ENCODE assay signal across 1 cellular context in genomic region chr6:15246217-15247211, GRCh38.
TF ChIP-seq lines count a peak whose summit lies in the region.

No MANE protein-coding gene starts in this region.

TF ChIP-seq in K562, 482 proteins besides CTCF, POLR2A, EP300 and RAD21 (continued from another document and continues in another):
- TF ChIP-seq, protein P1, sequence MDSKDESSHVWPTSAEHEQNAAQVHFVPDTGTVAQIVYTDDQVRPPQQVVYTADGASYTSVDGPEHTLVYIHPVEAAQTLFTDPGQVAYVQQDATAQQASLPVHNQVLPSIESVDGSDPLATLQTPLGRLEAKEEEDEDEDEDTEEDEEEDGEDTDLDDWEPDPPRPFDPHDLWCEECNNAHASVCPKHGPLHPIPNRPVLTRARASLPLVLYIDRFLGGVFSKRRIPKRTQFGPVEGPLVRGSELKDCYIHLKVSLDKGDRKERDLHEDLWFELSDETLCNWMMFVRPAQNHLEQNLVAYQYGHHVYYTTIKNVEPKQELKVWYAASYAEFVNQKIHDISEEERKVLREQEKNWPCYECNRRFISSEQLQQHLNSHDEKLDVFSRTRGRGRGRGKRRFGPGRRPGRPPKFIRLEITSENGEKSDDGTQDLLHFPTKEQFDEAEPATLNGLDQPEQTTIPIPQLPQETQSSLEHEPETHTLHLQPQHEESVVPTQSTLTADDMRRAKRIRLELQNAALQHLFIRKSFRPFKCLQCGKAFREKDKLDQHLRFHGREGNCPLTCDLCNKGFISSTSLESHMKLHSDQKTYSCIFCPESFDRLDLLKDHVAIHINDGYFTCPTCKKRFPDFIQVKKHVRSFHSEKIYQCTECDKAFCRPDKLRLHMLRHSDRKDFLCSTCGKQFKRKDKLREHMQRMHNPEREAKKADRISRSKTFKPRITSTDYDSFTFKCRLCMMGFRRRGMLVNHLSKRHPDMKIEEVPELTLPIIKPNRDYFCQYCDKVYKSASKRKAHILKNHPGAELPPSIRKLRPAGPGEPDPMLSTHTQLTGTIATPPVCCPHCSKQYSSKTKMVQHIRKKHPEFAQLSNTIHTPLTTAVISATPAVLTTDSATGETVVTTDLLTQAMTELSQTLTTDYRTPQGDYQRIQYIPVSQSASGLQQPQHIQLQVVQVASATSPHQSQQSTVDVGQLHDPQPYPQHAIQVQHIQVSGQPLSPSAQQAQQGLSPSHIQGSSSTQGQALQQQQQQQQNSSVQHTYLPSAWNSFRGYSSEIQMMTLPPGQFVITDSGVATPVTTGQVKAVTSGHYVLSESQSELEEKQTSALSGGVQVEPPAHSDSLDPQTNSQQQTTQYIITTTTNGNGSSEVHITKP (IDR thresholded peaks at IDR 0.05; ENCODE audit: partially characterized antibody): no peak
- TF ChIP-seq ELK1 (CRISPR knock-in tag; IDR thresholded peaks at IDR 0.05): no peak
- TF ChIP-seq, protein P2, sequence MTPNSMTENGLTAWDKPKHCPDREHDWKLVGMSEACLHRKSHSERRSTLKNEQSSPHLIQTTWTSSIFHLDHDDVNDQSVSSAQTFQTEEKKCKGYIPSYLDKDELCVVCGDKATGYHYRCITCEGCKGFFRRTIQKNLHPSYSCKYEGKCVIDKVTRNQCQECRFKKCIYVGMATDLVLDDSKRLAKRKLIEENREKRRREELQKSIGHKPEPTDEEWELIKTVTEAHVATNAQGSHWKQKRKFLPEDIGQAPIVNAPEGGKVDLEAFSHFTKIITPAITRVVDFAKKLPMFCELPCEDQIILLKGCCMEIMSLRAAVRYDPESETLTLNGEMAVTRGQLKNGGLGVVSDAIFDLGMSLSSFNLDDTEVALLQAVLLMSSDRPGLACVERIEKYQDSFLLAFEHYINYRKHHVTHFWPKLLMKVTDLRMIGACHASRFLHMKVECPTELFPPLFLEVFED (CRISPR knock-in tag; conservative IDR thresholded peaks at IDR 0.05): no peak
- no peak for TF ChIP-seq ID3 (CRISPR knock-in tag; IDR thresholded peaks at IDR 0.05)
- no peak for TF ChIP-seq ID3 (tag; IDR thresholded peaks at IDR 0.05)
- no peak for TF ChIP-seq FOXP1 (CRISPR knock-in tag; IDR thresholded peaks at IDR 0.05)
- TF ChIP-seq ZNF282 (CRISPR knock-in tag; IDR thresholded peaks at IDR 0.05): no peak
- no peak for TF ChIP-seq ZNF518B (CRISPR knock-in tag; IDR thresholded peaks at IDR 0.05)
- peak; percentile 47; the same call in 1 of the 2 replicates for TF ChIP-seq KHSRP (IDR thresholded peaks at IDR 0.05)
- no peak for TF ChIP-seq JUN (IDR thresholded peaks at IDR 0.05; ENCODE audit: borderline replicate concordance, low read depth, low read length)
- TF ChIP-seq JUN (CRISPR knock-in tag; IDR thresholded peaks at IDR 0.05; ENCODE audit: borderline replicate concordance): no peak
- TF ChIP-seq WHSC1 (IDR thresholded peaks at IDR 0.05; ENCODE audit: low read length): no peak
- TF ChIP-seq ELF2 (CRISPR knock-in tag; IDR thresholded peaks at IDR 0.05): no peak
- TF ChIP-seq KAT8 (IDR thresholded peaks at IDR 0.05; ENCODE audit: low read depth): no peak
- TF ChIP-seq, protein P3, sequence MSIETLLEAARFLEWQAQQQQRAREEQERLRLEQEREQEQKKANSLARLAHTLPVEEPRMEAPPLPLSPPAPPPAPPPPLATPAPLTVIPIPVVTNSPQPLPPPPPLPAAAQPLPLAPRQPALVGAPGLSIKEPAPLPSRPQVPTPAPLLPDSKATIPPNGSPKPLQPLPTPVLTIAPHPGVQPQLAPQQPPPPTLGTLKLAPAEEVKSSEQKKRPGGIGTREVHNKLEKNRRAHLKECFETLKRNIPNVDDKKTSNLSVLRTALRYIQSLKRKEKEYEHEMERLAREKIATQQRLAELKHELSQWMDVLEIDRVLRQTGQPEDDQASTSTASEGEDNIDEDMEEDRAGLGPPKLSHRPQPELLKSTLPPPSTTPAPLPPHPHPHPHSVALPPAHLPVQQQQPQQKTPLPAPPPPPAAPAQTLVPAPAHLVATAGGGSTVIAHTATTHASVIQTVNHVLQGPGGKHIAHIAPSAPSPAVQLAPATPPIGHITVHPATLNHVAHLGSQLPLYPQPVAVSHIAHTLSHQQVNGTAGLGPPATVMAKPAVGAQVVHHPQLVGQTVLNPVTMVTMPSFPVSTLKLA (conservative IDR thresholded peaks at IDR 0.05): peak in 1 of 2 experiments; percentile 29; a peak in 2 of 4 replicates
- no peak for TF ChIP-seq MIER1 (IDR thresholded peaks at IDR 0.05; ENCODE audit: low read depth)
- TF ChIP-seq SREBF1 (IDR thresholded peaks at IDR 0.05; ENCODE audit: borderline replicate concordance, low read depth, low read length): no peak
- TF ChIP-seq NR4A1 (CRISPR knock-in tag; IDR thresholded peaks at IDR 0.05): no peak
- TF ChIP-seq NR4A1 (tag; IDR thresholded peaks at IDR 0.05): no peak
- TF ChIP-seq, protein P4, sequence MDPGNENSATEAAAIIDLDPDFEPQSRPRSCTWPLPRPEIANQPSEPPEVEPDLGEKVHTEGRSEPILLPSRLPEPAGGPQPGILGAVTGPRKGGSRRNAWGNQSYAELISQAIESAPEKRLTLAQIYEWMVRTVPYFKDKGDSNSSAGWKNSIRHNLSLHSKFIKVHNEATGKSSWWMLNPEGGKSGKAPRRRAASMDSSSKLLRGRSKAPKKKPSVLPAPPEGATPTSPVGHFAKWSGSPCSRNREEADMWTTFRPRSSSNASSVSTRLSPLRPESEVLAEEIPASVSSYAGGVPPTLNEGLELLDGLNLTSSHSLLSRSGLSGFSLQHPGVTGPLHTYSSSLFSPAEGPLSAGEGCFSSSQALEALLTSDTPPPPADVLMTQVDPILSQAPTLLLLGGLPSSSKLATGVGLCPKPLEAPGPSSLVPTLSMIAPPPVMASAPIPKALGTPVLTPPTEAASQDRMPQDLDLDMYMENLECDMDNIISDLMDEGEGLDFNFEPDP (CRISPR knock-in tag; IDR thresholded peaks at IDR 0.05): no peak
- TF ChIP-seq, protein P5, sequence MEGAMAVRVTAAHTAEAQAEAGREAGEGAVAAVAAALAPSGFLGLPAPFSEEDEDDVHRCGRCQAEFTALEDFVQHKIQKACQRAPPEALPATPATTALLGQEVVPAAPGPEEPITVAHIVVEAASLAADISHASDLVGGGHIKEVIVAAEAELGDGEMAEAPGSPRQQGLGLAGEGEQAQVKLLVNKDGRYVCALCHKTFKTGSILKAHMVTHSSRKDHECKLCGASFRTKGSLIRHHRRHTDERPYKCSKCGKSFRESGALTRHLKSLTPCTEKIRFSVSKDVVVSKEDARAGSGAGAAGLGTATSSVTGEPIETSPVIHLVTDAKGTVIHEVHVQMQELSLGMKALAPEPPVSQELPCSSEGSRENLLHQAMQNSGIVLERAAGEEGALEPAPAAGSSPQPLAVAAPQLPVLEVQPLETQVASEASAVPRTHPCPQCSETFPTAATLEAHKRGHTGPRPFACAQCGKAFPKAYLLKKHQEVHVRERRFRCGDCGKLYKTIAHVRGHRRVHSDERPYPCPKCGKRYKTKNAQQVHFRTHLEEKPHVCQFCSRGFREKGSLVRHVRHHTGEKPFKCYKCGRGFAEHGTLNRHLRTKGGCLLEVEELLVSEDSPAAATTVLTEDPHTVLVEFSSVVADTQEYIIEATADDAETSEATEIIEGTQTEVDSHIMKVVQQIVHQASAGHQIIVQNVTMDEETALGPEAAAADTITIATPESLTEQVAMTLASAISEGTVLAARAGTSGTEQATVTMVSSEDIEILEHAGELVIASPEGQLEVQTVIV (CRISPR knock-in tag; IDR thresholded peaks at IDR 0.05; ENCODE audit: borderline replicate concordance): no peak
- TF ChIP-seq SLC30A9 (CRISPR knock-in tag; IDR thresholded peaks at IDR 0.05): no peak
- no peak for TF ChIP-seq PRPF4 (IDR thresholded peaks at IDR 0.05; ENCODE audit: insufficient read depth, low read depth, low read length, poor library complexity, severe bottlenecking)
- no peak for TF ChIP-seq STAG1 (CRISPR knock-in tag; IDR thresholded peaks at IDR 0.05; ENCODE audit: borderline replicate concordance)
- no peak for TF ChIP-seq MCM3 (IDR thresholded peaks at IDR 0.05)
- no peak for TF ChIP-seq BCL6 (CRISPR knock-in tag; IDR thresholded peaks at IDR 0.05)
- 0 out of 2 replicates have a peak, but pooled peaks have one; percentile 6 for TF ChIP-seq NFE2 (IDR thresholded peaks at IDR 0.05; ENCODE audit: low read depth)
- TF ChIP-seq TRIM24 (IDR thresholded peaks at IDR 0.05): no peak
- TF ChIP-seq ZEB2 (IDR thresholded peaks at IDR 0.05): no peak
- TF ChIP-seq, protein P6, sequence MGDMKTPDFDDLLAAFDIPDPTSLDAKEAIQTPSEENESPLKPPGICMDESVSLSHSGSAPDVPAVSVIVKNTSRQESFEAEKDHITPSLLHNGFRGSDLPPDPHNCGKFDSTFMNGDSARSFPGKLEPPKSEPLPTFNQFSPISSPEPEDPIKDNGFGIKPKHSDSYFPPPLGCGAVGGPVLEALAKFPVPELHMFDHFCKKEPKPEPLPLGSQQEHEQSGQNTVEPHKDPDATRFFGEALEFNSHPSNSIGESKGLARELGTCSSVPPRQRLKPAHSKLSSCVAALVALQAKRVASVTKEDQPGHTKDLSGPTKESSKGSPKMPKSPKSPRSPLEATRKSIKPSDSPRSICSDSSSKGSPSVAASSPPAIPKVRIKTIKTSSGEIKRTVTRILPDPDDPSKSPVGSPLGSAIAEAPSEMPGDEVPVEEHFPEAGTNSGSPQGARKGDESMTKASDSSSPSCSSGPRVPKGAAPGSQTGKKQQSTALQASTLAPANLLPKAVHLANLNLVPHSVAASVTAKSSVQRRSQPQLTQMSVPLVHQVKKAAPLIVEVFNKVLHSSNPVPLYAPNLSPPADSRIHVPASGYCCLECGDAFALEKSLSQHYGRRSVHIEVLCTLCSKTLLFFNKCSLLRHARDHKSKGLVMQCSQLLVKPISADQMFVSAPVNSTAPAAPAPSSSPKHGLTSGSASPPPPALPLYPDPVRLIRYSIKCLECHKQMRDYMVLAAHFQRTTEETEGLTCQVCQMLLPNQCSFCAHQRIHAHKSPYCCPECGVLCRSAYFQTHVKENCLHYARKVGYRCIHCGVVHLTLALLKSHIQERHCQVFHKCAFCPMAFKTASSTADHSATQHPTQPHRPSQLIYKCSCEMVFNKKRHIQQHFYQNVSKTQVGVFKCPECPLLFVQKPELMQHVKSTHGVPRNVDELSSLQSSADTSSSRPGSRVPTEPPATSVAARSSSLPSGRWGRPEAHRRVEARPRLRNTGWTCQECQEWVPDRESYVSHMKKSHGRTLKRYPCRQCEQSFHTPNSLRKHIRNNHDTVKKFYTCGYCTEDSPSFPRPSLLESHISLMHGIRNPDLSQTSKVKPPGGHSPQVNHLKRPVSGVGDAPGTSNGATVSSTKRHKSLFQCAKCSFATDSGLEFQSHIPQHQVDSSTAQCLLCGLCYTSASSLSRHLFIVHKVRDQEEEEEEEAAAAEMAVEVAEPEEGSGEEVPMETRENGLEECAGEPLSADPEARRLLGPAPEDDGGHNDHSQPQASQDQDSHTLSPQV (IDR thresholded peaks at IDR 0.05): no peak
- no peak for TF ChIP-seq KLF10 (CRISPR knock-in tag; IDR thresholded peaks at IDR 0.05)
- no peak for TF ChIP-seq TBP (optimal IDR thresholded peaks at IDR 0.05; ENCODE audit: low read depth, low read length)
- TF ChIP-seq, protein P7, sequence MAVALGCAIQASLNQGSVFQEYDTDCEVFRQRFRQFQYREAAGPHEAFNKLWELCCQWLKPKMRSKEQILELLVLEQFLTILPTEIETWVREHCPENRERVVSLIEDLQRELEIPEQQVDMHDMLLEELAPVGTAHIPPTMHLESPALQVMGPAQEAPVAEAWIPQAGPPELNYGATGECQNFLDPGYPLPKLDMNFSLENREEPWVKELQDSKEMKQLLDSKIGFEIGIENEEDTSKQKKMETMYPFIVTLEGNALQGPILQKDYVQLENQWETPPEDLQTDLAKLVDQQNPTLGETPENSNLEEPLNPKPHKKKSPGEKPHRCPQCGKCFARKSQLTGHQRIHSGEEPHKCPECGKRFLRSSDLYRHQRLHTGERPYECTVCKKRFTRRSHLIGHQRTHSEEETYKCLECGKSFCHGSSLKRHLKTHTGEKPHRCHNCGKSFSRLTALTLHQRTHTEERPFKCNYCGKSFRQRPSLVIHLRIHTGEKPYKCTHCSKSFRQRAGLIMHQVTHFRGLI (CRISPR knock-in tag; IDR thresholded peaks at IDR 0.05): no peak
- TF ChIP-seq U2AF1 (optimal IDR thresholded peaks at IDR 0.05; ENCODE audit: low read depth, low read length): no peak
- TF ChIP-seq, protein P8, sequence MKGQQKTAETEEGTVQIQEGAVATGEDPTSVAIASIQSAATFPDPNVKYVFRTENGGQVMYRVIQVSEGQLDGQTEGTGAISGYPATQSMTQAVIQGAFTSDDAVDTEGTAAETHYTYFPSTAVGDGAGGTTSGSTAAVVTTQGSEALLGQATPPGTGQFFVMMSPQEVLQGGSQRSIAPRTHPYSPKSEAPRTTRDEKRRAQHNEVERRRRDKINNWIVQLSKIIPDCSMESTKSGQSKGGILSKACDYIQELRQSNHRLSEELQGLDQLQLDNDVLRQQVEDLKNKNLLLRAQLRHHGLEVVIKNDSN (CRISPR knock-in tag; IDR thresholded peaks at IDR 0.05): no peak
- TF ChIP-seq ILK (tag; IDR thresholded peaks at IDR 0.05; ENCODE audit: borderline replicate concordance, low read depth): no peak
- TF ChIP-seq MECOM (CRISPR knock-in tag; IDR thresholded peaks at IDR 0.05): no peak
- no peak for TF ChIP-seq RHOXF2B (CRISPR knock-in tag; conservative IDR thresholded peaks at IDR 0.05)
- no peak for TF ChIP-seq MAFF (IDR thresholded peaks at IDR 0.05; ENCODE audit: low read length)
